Comparison of ENCODE assay signal across 1 cellular context in the genomic region with DNA sequence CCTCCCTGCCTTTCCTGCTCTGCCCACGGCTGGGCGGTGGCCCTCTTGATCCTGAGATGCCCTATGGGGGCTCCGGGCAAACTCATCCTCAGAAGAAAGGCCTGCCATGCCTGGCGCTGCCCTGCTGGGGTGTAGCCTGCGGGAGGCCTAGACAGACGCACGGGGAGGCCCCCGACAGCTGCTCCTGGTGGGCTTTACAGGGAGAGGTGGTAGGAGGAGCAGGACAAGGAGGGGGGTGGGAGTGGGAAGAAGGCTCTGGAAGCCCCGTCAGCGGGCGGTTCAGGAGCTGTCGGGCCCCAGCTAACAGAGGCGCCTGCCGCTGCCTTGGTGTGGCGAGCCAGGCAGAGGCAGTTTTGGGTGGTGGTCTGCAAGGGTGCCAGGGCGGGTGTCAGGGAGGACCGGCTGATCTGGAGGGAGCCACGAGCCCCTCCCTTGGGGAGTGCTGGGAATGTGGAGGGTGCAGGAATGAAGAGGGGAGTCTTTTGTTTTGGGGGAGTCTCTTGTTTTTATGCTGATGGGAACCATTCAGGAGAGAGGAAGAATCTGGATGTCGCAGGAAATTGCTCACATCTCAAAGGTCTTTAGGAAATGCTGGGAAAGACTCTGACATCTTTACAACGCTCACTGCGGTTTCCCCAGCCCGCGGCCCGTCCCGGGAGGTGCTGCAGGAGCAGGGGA.
TF ChIP-seq lines count a peak whose summit lies in the region.

No MANE protein-coding gene starts in this region.

TF ChIP-seq in H1, 55 proteins besides CTCF, POLR2A, EP300 and RAD21:
- TF ChIP-seq ASH2L (IDR thresholded peaks at IDR 0.05; ENCODE audit: low read length) (no peak), CHD2 (IDR thresholded peaks at IDR 0.05; ENCODE audit: low read length) (no peak), SIX5 (IDR thresholded peaks at IDR 0.05; ENCODE audit: low read depth, low read length) (no peak), SP2 (IDR thresholded peaks at IDR 0.05; ENCODE audit: low read length) (no peak), SIRT6 (IDR thresholded peaks at IDR 0.05; ENCODE audit: low read length) (no peak), RXRA (IDR thresholded peaks at IDR 0.05; ENCODE audit: insufficient read depth, low read depth, low read length) (no peak)
- TF ChIP-seq, protein P1, sequence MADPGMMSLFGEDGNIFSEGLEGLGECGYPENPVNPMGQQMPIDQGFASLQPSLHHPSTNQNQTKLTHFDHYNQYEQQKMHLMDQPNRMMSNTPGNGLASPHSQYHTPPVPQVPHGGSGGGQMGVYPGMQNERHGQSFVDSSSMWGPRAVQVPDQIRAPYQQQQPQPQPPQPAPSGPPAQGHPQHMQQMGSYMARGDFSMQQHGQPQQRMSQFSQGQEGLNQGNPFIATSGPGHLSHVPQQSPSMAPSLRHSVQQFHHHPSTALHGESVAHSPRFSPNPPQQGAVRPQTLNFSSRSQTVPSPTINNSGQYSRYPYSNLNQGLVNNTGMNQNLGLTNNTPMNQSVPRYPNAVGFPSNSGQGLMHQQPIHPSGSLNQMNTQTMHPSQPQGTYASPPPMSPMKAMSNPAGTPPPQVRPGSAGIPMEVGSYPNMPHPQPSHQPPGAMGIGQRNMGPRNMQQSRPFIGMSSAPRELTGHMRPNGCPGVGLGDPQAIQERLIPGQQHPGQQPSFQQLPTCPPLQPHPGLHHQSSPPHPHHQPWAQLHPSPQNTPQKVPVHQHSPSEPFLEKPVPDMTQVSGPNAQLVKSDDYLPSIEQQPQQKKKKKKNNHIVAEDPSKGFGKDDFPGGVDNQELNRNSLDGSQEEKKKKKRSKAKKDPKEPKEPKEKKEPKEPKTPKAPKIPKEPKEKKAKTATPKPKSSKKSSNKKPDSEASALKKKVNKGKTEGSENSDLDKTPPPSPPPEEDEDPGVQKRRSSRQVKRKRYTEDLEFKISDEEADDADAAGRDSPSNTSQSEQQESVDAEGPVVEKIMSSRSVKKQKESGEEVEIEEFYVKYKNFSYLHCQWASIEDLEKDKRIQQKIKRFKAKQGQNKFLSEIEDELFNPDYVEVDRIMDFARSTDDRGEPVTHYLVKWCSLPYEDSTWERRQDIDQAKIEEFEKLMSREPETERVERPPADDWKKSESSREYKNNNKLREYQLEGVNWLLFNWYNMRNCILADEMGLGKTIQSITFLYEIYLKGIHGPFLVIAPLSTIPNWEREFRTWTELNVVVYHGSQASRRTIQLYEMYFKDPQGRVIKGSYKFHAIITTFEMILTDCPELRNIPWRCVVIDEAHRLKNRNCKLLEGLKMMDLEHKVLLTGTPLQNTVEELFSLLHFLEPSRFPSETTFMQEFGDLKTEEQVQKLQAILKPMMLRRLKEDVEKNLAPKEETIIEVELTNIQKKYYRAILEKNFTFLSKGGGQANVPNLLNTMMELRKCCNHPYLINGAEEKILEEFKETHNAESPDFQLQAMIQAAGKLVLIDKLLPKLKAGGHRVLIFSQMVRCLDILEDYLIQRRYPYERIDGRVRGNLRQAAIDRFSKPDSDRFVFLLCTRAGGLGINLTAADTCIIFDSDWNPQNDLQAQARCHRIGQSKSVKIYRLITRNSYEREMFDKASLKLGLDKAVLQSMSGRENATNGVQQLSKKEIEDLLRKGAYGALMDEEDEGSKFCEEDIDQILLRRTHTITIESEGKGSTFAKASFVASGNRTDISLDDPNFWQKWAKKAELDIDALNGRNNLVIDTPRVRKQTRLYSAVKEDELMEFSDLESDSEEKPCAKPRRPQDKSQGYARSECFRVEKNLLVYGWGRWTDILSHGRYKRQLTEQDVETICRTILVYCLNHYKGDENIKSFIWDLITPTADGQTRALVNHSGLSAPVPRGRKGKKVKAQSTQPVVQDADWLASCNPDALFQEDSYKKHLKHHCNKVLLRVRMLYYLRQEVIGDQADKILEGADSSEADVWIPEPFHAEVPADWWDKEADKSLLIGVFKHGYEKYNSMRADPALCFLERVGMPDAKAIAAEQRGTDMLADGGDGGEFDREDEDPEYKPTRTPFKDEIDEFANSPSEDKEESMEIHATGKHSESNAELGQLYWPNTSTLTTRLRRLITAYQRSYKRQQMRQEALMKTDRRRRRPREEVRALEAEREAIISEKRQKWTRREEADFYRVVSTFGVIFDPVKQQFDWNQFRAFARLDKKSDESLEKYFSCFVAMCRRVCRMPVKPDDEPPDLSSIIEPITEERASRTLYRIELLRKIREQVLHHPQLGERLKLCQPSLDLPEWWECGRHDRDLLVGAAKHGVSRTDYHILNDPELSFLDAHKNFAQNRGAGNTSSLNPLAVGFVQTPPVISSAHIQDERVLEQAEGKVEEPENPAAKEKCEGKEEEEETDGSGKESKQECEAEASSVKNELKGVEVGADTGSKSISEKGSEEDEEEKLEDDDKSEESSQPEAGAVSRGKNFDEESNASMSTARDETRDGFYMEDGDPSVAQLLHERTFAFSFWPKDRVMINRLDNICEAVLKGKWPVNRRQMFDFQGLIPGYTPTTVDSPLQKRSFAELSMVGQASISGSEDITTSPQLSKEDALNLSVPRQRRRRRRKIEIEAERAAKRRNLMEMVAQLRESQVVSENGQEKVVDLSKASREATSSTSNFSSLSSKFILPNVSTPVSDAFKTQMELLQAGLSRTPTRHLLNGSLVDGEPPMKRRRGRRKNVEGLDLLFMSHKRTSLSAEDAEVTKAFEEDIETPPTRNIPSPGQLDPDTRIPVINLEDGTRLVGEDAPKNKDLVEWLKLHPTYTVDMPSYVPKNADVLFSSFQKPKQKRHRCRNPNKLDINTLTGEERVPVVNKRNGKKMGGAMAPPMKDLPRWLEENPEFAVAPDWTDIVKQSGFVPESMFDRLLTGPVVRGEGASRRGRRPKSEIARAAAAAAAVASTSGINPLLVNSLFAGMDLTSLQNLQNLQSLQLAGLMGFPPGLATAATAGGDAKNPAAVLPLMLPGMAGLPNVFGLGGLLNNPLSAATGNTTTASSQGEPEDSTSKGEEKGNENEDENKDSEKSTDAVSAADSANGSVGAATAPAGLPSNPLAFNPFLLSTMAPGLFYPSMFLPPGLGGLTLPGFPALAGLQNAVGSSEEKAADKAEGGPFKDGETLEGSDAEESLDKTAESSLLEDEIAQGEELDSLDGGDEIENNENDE (IDR thresholded peaks at IDR 0.05; ENCODE audit: insufficient replicate concordance, low read length), result no peak
